Comparison of ENCODE assay signal across 1 cellular context in the genomic region with DNA sequence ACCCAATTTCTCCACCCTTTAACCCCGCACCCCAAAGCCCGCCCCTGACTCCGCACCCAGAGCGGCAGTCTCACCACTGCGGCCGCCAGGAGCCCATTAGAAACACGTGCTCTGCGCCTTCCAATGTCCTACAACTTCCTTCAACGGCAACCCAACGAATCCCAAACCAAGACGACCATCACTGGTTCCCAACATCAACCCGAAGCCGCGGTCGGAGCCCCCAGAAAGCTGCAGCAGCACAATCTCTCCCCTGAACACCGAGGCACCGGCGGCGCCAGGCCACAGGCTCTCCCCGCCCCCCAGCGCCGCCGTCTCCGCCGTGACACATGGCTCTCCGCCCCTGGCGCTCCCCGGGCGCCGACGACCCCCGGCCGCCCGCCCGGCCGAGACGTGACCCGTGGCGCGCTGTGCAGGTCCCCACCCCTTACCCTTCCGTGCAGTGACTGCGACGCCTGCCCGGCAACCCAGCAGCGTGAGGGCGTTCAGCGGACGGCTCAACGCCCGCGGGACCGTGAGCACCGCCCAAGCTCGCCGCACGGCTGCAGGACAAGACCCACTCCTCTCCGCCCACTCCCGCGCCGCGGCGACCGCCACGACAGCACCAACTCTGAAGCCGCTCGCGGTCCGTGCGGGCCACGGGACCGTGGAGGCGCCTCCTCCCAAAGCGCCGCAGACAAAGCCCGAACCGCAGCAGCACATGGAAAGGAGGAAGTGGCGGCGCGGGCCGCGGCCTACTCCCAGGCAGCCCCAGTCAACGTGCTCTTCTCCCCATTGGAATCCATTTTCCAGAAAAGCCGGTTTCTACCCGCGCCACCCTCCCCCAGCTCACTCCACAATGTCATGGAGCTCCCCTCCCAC.
TF ChIP-seq lines count a peak whose summit lies in the region.

No MANE protein-coding gene starts in this region.

TF ChIP-seq in K562, 482 proteins besides CTCF, POLR2A, EP300 and RAD21 (continued from another document and continues in another):
- no peak for TF ChIP-seq THRB (CRISPR knock-in tag; conservative IDR thresholded peaks at IDR 0.05)
- TF ChIP-seq SRSF3 (IDR thresholded peaks at IDR 0.05; ENCODE audit: insufficient read depth, low read length), result peak; percentile 94
- TF ChIP-seq HLTF (IDR thresholded peaks at IDR 0.05), result no peak
- no peak for TF ChIP-seq DDX20 (tag; IDR thresholded peaks at IDR 0.05; ENCODE audit: low read depth)
- no peak for TF ChIP-seq SRSF9 (IDR thresholded peaks at IDR 0.05; ENCODE audit: borderline replicate concordance, low read depth, low read length)
- no peak for TF ChIP-seq GABPA (tag; conservative IDR thresholded peaks at IDR 0.05; ENCODE audit: low read depth)
- 0 out of 2 replicates have a peak, but pooled peaks have one; percentile 52 for TF ChIP-seq RBM15 (IDR thresholded peaks at IDR 0.05; ENCODE audit: insufficient read depth, low read length)
- no peak for TF ChIP-seq RNF219 (CRISPR knock-in tag; IDR thresholded peaks at IDR 0.05)
- TF ChIP-seq SOX6 (IDR thresholded peaks at IDR 0.05), result no peak
- TF ChIP-seq SNIP1 (IDR thresholded peaks at IDR 0.05; ENCODE audit: low read depth), result peak; percentile 55; the same call in 1 of the 2 replicates
- TF ChIP-seq ETS2 (tag; IDR thresholded peaks at IDR 0.05; ENCODE audit: borderline replicate concordance, poor library complexity, severe bottlenecking), result no peak
- TF ChIP-seq, protein P1, sequence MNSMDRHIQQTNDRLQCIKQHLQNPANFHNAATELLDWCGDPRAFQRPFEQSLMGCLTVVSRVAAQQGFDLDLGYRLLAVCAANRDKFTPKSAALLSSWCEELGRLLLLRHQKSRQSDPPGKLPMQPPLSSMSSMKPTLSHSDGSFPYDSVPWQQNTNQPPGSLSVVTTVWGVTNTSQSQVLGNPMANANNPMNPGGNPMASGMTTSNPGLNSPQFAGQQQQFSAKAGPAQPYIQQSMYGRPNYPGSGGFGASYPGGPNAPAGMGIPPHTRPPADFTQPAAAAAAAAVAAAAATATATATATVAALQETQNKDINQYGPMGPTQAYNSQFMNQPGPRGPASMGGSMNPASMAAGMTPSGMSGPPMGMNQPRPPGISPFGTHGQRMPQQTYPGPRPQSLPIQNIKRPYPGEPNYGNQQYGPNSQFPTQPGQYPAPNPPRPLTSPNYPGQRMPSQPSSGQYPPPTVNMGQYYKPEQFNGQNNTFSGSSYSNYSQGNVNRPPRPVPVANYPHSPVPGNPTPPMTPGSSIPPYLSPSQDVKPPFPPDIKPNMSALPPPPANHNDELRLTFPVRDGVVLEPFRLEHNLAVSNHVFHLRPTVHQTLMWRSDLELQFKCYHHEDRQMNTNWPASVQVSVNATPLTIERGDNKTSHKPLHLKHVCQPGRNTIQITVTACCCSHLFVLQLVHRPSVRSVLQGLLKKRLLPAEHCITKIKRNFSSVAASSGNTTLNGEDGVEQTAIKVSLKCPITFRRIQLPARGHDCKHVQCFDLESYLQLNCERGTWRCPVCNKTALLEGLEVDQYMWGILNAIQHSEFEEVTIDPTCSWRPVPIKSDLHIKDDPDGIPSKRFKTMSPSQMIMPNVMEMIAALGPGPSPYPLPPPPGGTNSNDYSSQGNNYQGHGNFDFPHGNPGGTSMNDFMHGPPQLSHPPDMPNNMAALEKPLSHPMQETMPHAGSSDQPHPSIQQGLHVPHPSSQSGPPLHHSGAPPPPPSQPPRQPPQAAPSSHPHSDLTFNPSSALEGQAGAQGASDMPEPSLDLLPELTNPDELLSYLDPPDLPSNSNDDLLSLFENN (IDR thresholded peaks at IDR 0.05; ENCODE audit: low read depth in 2 of 2, low read length in 2 of 2), result no peak
- TF ChIP-seq KLF6 (CRISPR knock-in tag; IDR thresholded peaks at IDR 0.05; ENCODE audit: borderline replicate concordance), result no peak
- no peak for TF ChIP-seq NFIC (IDR thresholded peaks at IDR 0.05)
- TF ChIP-seq ESRRA (IDR thresholded peaks at IDR 0.05; ENCODE audit: borderline replicate concordance, low read depth), result 0 out of 2 replicates have a peak, but pooled peaks have one; percentile 26
- TF ChIP-seq XRCC3 (IDR thresholded peaks at IDR 0.05), result no peak
- TF ChIP-seq SIN3B (IDR thresholded peaks at IDR 0.05; ENCODE audit: low read depth), result no peak
- TF ChIP-seq FOXJ3 (CRISPR knock-in tag; IDR thresholded peaks at IDR 0.05), result no peak
- no peak for TF ChIP-seq ZFP36 (IDR thresholded peaks at IDR 0.05; ENCODE audit: low read depth, low read length, partially characterized antibody)
- peak; percentile 92 for TF ChIP-seq RBM22 (IDR thresholded peaks at IDR 0.05; ENCODE audit: low read depth, low read length, poor library complexity, severe bottlenecking)
- TF ChIP-seq RBM25 (IDR thresholded peaks at IDR 0.05; ENCODE audit: low read depth, low read length, severe bottlenecking), result no peak
- TF ChIP-seq ZNF23 (CRISPR knock-in tag; IDR thresholded peaks at IDR 0.05), result no peak
- TF ChIP-seq STAT5B (CRISPR knock-in tag; IDR thresholded peaks at IDR 0.05), result no peak
- TF ChIP-seq CGGBP1 (CRISPR knock-in tag; IDR thresholded peaks at IDR 0.05), result no peak
- no peak for TF ChIP-seq CEBPZ (IDR thresholded peaks at IDR 0.05; ENCODE audit: borderline replicate concordance, low read depth, low read length)
- TF ChIP-seq, protein P2, sequence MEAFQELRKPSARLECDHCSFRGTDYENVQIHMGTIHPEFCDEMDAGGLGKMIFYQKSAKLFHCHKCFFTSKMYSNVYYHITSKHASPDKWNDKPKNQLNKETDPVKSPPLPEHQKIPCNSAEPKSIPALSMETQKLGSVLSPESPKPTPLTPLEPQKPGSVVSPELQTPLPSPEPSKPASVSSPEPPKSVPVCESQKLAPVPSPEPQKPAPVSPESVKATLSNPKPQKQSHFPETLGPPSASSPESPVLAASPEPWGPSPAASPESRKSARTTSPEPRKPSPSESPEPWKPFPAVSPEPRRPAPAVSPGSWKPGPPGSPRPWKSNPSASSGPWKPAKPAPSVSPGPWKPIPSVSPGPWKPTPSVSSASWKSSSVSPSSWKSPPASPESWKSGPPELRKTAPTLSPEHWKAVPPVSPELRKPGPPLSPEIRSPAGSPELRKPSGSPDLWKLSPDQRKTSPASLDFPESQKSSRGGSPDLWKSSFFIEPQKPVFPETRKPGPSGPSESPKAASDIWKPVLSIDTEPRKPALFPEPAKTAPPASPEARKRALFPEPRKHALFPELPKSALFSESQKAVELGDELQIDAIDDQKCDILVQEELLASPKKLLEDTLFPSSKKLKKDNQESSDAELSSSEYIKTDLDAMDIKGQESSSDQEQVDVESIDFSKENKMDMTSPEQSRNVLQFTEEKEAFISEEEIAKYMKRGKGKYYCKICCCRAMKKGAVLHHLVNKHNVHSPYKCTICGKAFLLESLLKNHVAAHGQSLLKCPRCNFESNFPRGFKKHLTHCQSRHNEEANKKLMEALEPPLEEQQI (IDR thresholded peaks at IDR 0.05), result no peak
- no peak for TF ChIP-seq BDP1 (IDR thresholded peaks at IDR 0.05; ENCODE audit: insufficient read depth, insufficient read length)
- no peak for TF ChIP-seq HDAC3 (IDR thresholded peaks at IDR 0.05; ENCODE audit: borderline replicate concordance, partially characterized antibody)
- no peak for TF ChIP-seq KLF13 (tag; IDR thresholded peaks at IDR 0.05; ENCODE audit: borderline replicate concordance, low read depth)
- no peak for TF ChIP-seq ZNF436 (CRISPR knock-in tag; IDR thresholded peaks at IDR 0.05)
- TF ChIP-seq ZNF639 (CRISPR knock-in tag; conservative IDR thresholded peaks at IDR 0.05 in 1 of 2, IDR thresholded peaks at IDR 0.05 in 1 of 2), result no peak
- peak; percentile 70; the same call in 1 of the 2 replicates for TF ChIP-seq ZNF511 (CRISPR knock-in tag; IDR thresholded peaks at IDR 0.05)
- TF ChIP-seq HNRNPUL1 (IDR thresholded peaks at IDR 0.05; ENCODE audit: low read length), result no peak
- TF ChIP-seq RAD51 (IDR thresholded peaks at IDR 0.05; ENCODE audit: borderline replicate concordance, low read depth), result peak; percentile 27; the same call in 1 of the 2 replicates
- no peak for TF ChIP-seq TRIM28 (IDR thresholded peaks at IDR 0.05)
- no peak for TF ChIP-seq POLR2H (tag; IDR thresholded peaks at IDR 0.05; ENCODE audit: low read depth)
- TF ChIP-seq, protein P3, sequence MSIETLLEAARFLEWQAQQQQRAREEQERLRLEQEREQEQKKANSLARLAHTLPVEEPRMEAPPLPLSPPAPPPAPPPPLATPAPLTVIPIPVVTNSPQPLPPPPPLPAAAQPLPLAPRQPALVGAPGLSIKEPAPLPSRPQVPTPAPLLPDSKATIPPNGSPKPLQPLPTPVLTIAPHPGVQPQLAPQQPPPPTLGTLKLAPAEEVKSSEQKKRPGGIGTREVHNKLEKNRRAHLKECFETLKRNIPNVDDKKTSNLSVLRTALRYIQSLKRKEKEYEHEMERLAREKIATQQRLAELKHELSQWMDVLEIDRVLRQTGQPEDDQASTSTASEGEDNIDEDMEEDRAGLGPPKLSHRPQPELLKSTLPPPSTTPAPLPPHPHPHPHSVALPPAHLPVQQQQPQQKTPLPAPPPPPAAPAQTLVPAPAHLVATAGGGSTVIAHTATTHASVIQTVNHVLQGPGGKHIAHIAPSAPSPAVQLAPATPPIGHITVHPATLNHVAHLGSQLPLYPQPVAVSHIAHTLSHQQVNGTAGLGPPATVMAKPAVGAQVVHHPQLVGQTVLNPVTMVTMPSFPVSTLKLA (conservative IDR thresholded peaks at IDR 0.05), result peak; percentile 86 to 90
- TF ChIP-seq U2AF2 (optimal IDR thresholded peaks at IDR 0.05; ENCODE audit: low read depth, low read length), result no peak
- TF ChIP-seq ZNF146 (CRISPR knock-in tag; IDR thresholded peaks at IDR 0.05; ENCODE audit: unreplicated experiment), result no peak
- TF ChIP-seq ZNF311 (CRISPR knock-in tag; IDR thresholded peaks at IDR 0.05), result no peak
- TF ChIP-seq ZNF212 (CRISPR knock-in tag; IDR thresholded peaks at IDR 0.05), result no peak
- no peak for TF ChIP-seq SRSF7 (optimal IDR thresholded peaks at IDR 0.05; ENCODE audit: low read depth, low read length)
- TF ChIP-seq MED1 (CRISPR knock-in tag; IDR thresholded peaks at IDR 0.05; ENCODE audit: borderline replicate concordance), result no peak
- TF ChIP-seq MYBL2 (IDR thresholded peaks at IDR 0.05; ENCODE audit: low read depth), result no peak
- TF ChIP-seq MYBL2 (CRISPR knock-in tag; IDR thresholded peaks at IDR 0.05; ENCODE audit: borderline replicate concordance), result no peak
- no peak; the same call in 1 of the 2 replicates for TF ChIP-seq XRCC5 (IDR thresholded peaks at IDR 0.05; ENCODE audit: low read depth, low read length)
